15 cellular contexts compared by ENCODE assay signal in genomic region chr6:107917468-107918375, GRCh38.
DNase-seq lines count a peak whose midpoint lies in the region; ATAC-seq lines count a peak whose summit lies in the region.
"Had no signal": no experiment of that assay in that cellular context is flagged by ENCODE, and none has a peak within 500 bp of the region (broad histone marks: within the 10 kb centered on the region; RNA-seq: fewer than 3 reads in every experiment).

No MANE protein-coding gene starts in this region.

- peak in 2 of 3 experiments; percentile 2 to 33 for DNase-seq in NCI-H1417 (lab: John Stamatoyannopoulos, UW)
- no peak for DNase-seq in NCI-H1417 treated with DMSO at 0.1 percent for 48 hours (lab: John Stamatoyannopoulos, UW)
- peak; percentile 33 for DNase-seq in cerebellar cortex (ENCODE audit: low spot score)
- no peak for DNase-seq in foreskin melanocyte
- DNase-seq: central memory CD4-positive, alpha-beta T cell; foreskin keratinocyte; immature natural killer cell; mesenchymal stem cell; sigmoid colon; stimulated activated CD4-positive, alpha-beta T cell treated with anti-CD3 and anti-CD28 coated beads, Interleukin-4, amount 100 ng/mL, for 24 hours; upper lobe of right lung had no signal

- peak; percentile 49 for ATAC-seq in GM18858 (IDR thresholded peaks at IDR 0.05; ENCODE audit: unreplicated experiment)
- peak; percentile 75 for ATAC-seq in HG02852 (IDR thresholded peaks at IDR 0.05; ENCODE audit: unreplicated experiment)
- no peak for ATAC-seq in HG02884 (IDR thresholded peaks at IDR 0.05; ENCODE audit: unreplicated experiment)
- no peak for ATAC-seq in HG02798 (IDR thresholded peaks at IDR 0.05; ENCODE audit: poor library complexity, unreplicated experiment)
- ATAC-seq: foreskin keratinocyte, upper lobe of right lung had no signal

Comparison
In these comparisons a context has a peak if more than half of its experiments do, and no peak if none do; other contexts are left out.
1. DNase-seq: peak in NCI-H1417 (2 of 3) and cerebellar cortex (single experiment); none in NCI-H1417 treated with DMSO at 0.1 percent for 48 hours (single experiment) and foreskin melanocyte (single experiment).
2. ATAC-seq: peak in GM18858 (single experiment) and HG02852 (single experiment); none in HG02884 (single experiment) and HG02798 (single experiment).